Comparison of ENCODE assay signal across 12 cellular contexts in genomic region chrY:24825069-24825468, GRCh38. TPM values are rescaled to one million over a fixed set of nuclear protein-coding genes. Genes with fewer than 3 reads are reported as not detected.
"Had no signal": no experiment of that assay in that cellular context is flagged by ENCODE, and none has a peak within 500 bp of the region (broad histone marks: within the 10 kb centered on the region; RNA-seq: fewer than 3 reads in every experiment).

No MANE protein-coding gene starts in this region.

RNA-seq across cellular contexts. Expression of gene DAZ4, which starts 8.7 kb away (rescaled TPM):
- total RNA-seq: subcutaneous adipose tissue, temporal lobe, thoracic aorta, thyroid gland, tibial nerve, transverse colon, upper lobe of left lung, upper lobe of right lung, ureter, urinary bladder, uterus, vagina had no signal

RNA-seq across cellular contexts. Expression of gene DAZ3, which starts 11.9 kb away (rescaled TPM):
- total RNA-seq: subcutaneous adipose tissue, temporal lobe, thoracic aorta, thyroid gland, tibial nerve, transverse colon, upper lobe of left lung, upper lobe of right lung, ureter, urinary bladder, uterus, vagina had no signal
